Comparison of ENCODE assay signal across 1 cellular context in genomic region chr13:113508531-113509254, GRCh38.
A peak's percentile ranks its signal among the peaks of the same experiment; 100 is the strongest.
TF ChIP-seq lines count a peak whose summit lies in the region.

No MANE protein-coding gene starts in this region.

TF ChIP-seq in K562, 482 proteins besides CTCF, POLR2A, EP300 and RAD21:
- TF ChIP-seq TFE3 (CRISPR knock-in tag; IDR thresholded peaks at IDR 0.05) (peak; percentile 25; the same call in 1 of the 2 replicates), HNRNPK (IDR thresholded peaks at IDR 0.05; ENCODE audit: low read depth, low read length, poor library complexity, severe bottlenecking) (no peak)
